ENCODE assay signal across 8 cellular contexts in the genomic region with DNA sequence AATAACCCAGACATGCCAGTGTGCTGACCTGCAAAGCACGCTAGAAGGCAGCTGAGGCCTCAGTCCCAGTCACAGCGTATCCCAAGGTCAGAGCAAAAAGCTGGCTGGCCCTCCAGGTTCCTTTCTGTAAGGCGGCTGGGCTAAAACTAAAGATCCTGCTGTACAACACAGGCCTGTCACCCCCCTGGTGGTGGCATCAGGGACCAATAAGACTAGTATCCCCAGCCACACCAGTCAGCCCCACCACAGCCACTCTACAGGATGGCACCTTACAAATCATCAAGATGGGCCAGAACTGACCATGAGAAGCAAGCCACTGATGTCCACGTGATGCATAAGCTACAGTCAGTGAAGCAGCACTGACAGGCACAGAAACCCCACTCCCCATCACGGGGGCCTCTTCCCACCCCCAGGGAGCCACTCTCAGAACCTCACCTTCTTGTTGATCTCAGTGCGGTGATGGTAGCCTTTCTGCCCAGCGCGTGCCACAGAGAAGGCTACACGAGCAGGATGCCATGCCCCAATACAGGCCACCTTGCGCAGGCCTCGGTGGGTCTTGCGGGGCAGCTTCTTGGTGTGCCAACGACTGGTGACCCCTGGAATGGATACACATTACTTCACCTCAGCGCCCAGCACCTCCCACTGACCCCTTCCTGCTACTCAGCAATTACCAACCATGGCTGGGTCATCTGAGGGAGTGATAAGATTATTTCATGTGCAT. TPM values are rescaled to one million over a fixed set of nuclear protein-coding genes. Genes with fewer than 3 reads are reported as not detected.
DNase-seq lines count a peak whose midpoint lies in the region; ATAC-seq and TF ChIP-seq lines count a peak whose summit lies in the region.

No MANE protein-coding gene starts in this region.

- ATAC-seq in activated CD4-positive, alpha-beta T cell treated with anti-CD3 and anti-CD28 coated beads for 36 hours, result no peak
- ATAC-seq in RWPE2 (ENCODE audit: low read depth), result no peak
- no peak for ATAC-seq in stimulated activated naive B cell treated with anti-CD40 and anti-IgM and Interleukin-4, amounts not matched to agents 10 μg/mL and 1 μg/mL and 100 μg/mL, for 72 hours (replicated peaks)

- intact Hi-C loops in activated CD4-positive, alpha-beta T cell treated with anti-CD3 and anti-CD28 coated beads for 36 hours (cut with DNase I, micrococcal nuclease), result loop anchor here (5.0 to 10.0 kb wide), 2 partner anchors 97 to 300 kb away; a partner anchor contains a TSS

- peak overlapping the region; percentile 100 for H3K4me3 Mint-ChIP-seq in activated CD4-positive, alpha-beta T cell treated with anti-CD3 and anti-CD28 coated beads for 36 hours
- no peak overlapping the region for H3K4me3 Mint-ChIP-seq in activated CD4-positive, alpha-beta T cell treated with anti-CD3 and anti-CD28 coated beads, Interleukin-2, amount 10 ng/mL, durations not matched to agents 7 days and 5 days
- peak overlapping the region in 1 of 2 donors; percentile 41 for H3K4me3 Mint-ChIP-seq in stimulated activated naive B cell treated with anti-CD40 and anti-IgM and Interleukin-4, amounts not matched to agents 10 μg/mL and 1 μg/mL and 100 μg/mL, for 72 hours

- peaks cover 35% of the 10 kb centered on the region for H3K4me1 Mint-ChIP-seq in activated CD4-positive, alpha-beta T cell treated with anti-CD3 and anti-CD28 coated beads for 36 hours
- peaks cover 53% of the 10 kb centered on the region for H3K4me1 Mint-ChIP-seq in activated CD4-positive, alpha-beta T cell treated with anti-CD3 and anti-CD28 coated beads, Interleukin-2, amount 10 ng/mL, durations not matched to agents 7 days and 5 days
- peaks cover 60 to 84% of the 10 kb centered on the region in 2 donors for H3K4me1 Mint-ChIP-seq in stimulated activated naive B cell treated with anti-CD40 and anti-IgM and Interleukin-4, amounts not matched to agents 10 μg/mL and 1 μg/mL and 100 μg/mL, for 72 hours

- no peaks in the 10 kb centered on the region for H3K27me3 Mint-ChIP-seq in activated CD4-positive, alpha-beta T cell treated with anti-CD3 and anti-CD28 coated beads for 36 hours
- no peaks in the 10 kb centered on the region for H3K27me3 Mint-ChIP-seq in activated CD4-positive, alpha-beta T cell treated with anti-CD3 and anti-CD28 coated beads, Interleukin-2, amount 10 ng/mL, durations not matched to agents 7 days and 5 days
- no peaks in the 10 kb centered on the region for H3K27me3 Mint-ChIP-seq in stimulated activated naive B cell treated with anti-CD40 and anti-IgM and Interleukin-4, amounts not matched to agents 10 μg/mL and 1 μg/mL and 100 μg/mL, for 72 hours

- peak; percentile 32 for DNase-seq in activated CD4-positive, alpha-beta T cell treated with anti-CD3 and anti-CD28 coated beads for 36 hours
- DNase-seq in activated CD4-positive, alpha-beta T cell treated with anti-CD3 and anti-CD28 coated beads, Interleukin-2, amount 10 ng/mL, durations not matched to agents 7 days and 5 days, result no peak
- DNase-seq in RWPE2 (ENCODE audit: low spot score) (no peak), epithelial cell of prostate (ENCODE audit: low read depth, low spot score) (no peak), SIG-M5 (lab: John Stamatoyannopoulos, UW) (no peak), CD1c-positive myeloid dendritic cell (ENCODE audit: extremely low spot score) (no peak), NCI-H2196 treated with DMSO at 0.1 percent for 48 hours (lab: John Stamatoyannopoulos, UW; ENCODE audit: unreplicated experiment) (no peak)
- no peak for DNase-seq in stimulated activated naive B cell treated with anti-CD40 and anti-IgM and Interleukin-4, amounts not matched to agents 10 μg/mL and 1 μg/mL and 100 μg/mL, for 72 hours

- CTCF ChIA-PET in activated CD4-positive, alpha-beta T cell treated with anti-CD3 and anti-CD28 coated beads for 36 hours (lab: Charles Lee), result interaction anchor here (0.5 to 4.8 kb wide), 6 partner anchors 8 to 836 kb away, joined by 3 to 37 read pairs (median 4); no protein-coding TSS in a partner anchor
- CTCF ChIA-PET in activated CD4-positive, alpha-beta T cell treated with anti-CD3 and anti-CD28 coated beads, Interleukin-2, amount 10 ng/mL, durations not matched to agents 7 days and 5 days (lab: Charles Lee), result interaction anchor here (0.5 to 5.2 kb wide), 6 partner anchors 8 to 281 kb away, joined by 3 to 36 read pairs (median 5); no protein-coding TSS in a partner anchor

- no peak overlapping the region for H3K4me3 ChIP-seq in RWPE2 (ENCODE audit: severe bottlenecking)

- POLR2A ChIA-PET in activated CD4-positive, alpha-beta T cell treated with anti-CD3 and anti-CD28 coated beads for 36 hours (lab: Charles Lee), result interaction anchor here (0.7 to 1.8 kb wide), 5 partner anchors 144 to 373 kb away, joined by 3 to 5 read pairs (median 3); a partner anchor contains a TSS
- POLR2A ChIA-PET in activated CD4-positive, alpha-beta T cell treated with anti-CD3 and anti-CD28 coated beads, Interleukin-2, amount 10 ng/mL, durations not matched to agents 7 days and 5 days (lab: Charles Lee), result no interaction called here

- no peaks in the 10 kb centered on the region for H3K27me3 ChIP-seq in RWPE2 (ENCODE audit: insufficient read depth, poor library complexity, severe bottlenecking)

- peaks cover 82% of the 10 kb centered on the region for H3K36me3 ChIP-seq in RWPE2 (ENCODE audit: low read depth)

- H3K36me3 Mint-ChIP-seq in activated CD4-positive, alpha-beta T cell treated with anti-CD3 and anti-CD28 coated beads for 36 hours (ENCODE audit: low read depth), result peaks cover 78% of the 10 kb centered on the region
- peaks cover 75% of the 10 kb centered on the region for H3K36me3 Mint-ChIP-seq in activated CD4-positive, alpha-beta T cell treated with anti-CD3 and anti-CD28 coated beads, Interleukin-2, amount 10 ng/mL, durations not matched to agents 7 days and 5 days (ENCODE audit: low read depth)
- peaks cover 65 to 97% of the 10 kb centered on the region in 2 donors for H3K36me3 Mint-ChIP-seq in stimulated activated naive B cell treated with anti-CD40 and anti-IgM and Interleukin-4, amounts not matched to agents 10 μg/mL and 1 μg/mL and 100 μg/mL, for 72 hours

- peak overlapping the region; percentile 96 for H3K27ac ChIP-seq in RWPE2 (ENCODE audit: poor library complexity, severe bottlenecking)
- peak overlapping the region; percentile 98 for H3K27ac ChIP-seq in epithelial cell of prostate

- H3K27ac Mint-ChIP-seq in activated CD4-positive, alpha-beta T cell treated with anti-CD3 and anti-CD28 coated beads for 36 hours, result peak overlapping the region; percentile 14
- no peak overlapping the region for H3K27ac Mint-ChIP-seq in activated CD4-positive, alpha-beta T cell treated with anti-CD3 and anti-CD28 coated beads, Interleukin-2, amount 10 ng/mL, durations not matched to agents 7 days and 5 days
- H3K27ac Mint-ChIP-seq in stimulated activated naive B cell treated with anti-CD40 and anti-IgM and Interleukin-4, amounts not matched to agents 10 μg/mL and 1 μg/mL and 100 μg/mL, for 72 hours, result peak overlapping the region; percentile 84

- TF ChIP-seq CTCF in RWPE2 (IDR thresholded peaks at IDR 0.05; ENCODE audit: poor library complexity, severe bottlenecking), result no peak

- no peaks in the 10 kb centered on the region for H3K9me3 Mint-ChIP-seq in activated CD4-positive, alpha-beta T cell treated with anti-CD3 and anti-CD28 coated beads for 36 hours (ENCODE audit: low read depth)
- H3K9me3 Mint-ChIP-seq in activated CD4-positive, alpha-beta T cell treated with anti-CD3 and anti-CD28 coated beads, Interleukin-2, amount 10 ng/mL, durations not matched to agents 7 days and 5 days, result no peaks in the 10 kb centered on the region
- H3K9me3 Mint-ChIP-seq in stimulated activated naive B cell treated with anti-CD40 and anti-IgM and Interleukin-4, amounts not matched to agents 10 μg/mL and 1 μg/mL and 100 μg/mL, for 72 hours, result no peaks in the 10 kb centered on the region

- peaks cover 40% of the 10 kb centered on the region for H3K4me1 ChIP-seq in RWPE2 (ENCODE audit: insufficient read depth, poor library complexity, severe bottlenecking)

- no peaks in the 10 kb centered on the region for H3K9me3 ChIP-seq in RWPE2 (ENCODE audit: severe bottlenecking)

RNA-seq across cellular contexts. Expression of a gene that starts 5.0 kb away (rescaled TPM):
- total RNA-seq in activated CD4-positive, alpha-beta T cell treated with anti-CD3 and anti-CD28 coated beads for 36 hours, result 1,000 to 10,000 TPM; 2,519 to 3,155 TPM
- 1,000 to 10,000 TPM; 1,621 to 1,780 TPM for total RNA-seq in activated CD4-positive, alpha-beta T cell treated with anti-CD3 and anti-CD28 coated beads, Interleukin-2, amount 10 ng/mL, durations not matched to agents 7 days and 5 days

RNA-seq across cellular contexts. Expression of a gene that starts 35.4 kb away (rescaled TPM):
- under 1 TPM; 0.58 to 0.89 TPM for total RNA-seq in activated CD4-positive, alpha-beta T cell treated with anti-CD3 and anti-CD28 coated beads for 36 hours
- total RNA-seq in activated CD4-positive, alpha-beta T cell treated with anti-CD3 and anti-CD28 coated beads, Interleukin-2, amount 10 ng/mL, durations not matched to agents 7 days and 5 days, result under 1 TPM; 0.42 to 0.77 TPM
